In the genomic region with DNA sequence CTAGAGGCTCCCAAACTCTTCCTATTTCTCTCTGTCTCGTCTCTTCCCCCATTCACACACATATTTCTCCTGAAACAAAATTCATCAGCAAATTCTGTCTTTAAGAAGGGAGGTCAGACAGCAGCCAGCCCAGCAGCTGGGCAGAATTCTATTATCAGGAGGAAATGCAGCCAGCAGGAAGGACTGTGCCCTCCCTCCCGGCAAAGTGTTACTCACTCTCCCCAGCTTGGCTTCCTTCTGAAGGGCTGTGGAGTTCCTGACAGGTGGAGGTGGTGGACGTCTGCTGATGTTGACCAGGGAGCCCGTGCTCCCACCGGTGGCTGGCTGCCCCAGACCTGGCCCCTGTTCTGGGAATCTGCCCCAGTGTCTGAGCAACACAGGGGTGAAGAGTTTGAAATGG, we compare ENCODE assay signal across 1 cellular context.
TF ChIP-seq lines count a peak whose summit lies in the region.

No MANE protein-coding gene starts in this region.

TF ChIP-seq in H1, 55 proteins besides CTCF, POLR2A, EP300 and RAD21 (continued from another document):
- TF ChIP-seq, protein P1, sequence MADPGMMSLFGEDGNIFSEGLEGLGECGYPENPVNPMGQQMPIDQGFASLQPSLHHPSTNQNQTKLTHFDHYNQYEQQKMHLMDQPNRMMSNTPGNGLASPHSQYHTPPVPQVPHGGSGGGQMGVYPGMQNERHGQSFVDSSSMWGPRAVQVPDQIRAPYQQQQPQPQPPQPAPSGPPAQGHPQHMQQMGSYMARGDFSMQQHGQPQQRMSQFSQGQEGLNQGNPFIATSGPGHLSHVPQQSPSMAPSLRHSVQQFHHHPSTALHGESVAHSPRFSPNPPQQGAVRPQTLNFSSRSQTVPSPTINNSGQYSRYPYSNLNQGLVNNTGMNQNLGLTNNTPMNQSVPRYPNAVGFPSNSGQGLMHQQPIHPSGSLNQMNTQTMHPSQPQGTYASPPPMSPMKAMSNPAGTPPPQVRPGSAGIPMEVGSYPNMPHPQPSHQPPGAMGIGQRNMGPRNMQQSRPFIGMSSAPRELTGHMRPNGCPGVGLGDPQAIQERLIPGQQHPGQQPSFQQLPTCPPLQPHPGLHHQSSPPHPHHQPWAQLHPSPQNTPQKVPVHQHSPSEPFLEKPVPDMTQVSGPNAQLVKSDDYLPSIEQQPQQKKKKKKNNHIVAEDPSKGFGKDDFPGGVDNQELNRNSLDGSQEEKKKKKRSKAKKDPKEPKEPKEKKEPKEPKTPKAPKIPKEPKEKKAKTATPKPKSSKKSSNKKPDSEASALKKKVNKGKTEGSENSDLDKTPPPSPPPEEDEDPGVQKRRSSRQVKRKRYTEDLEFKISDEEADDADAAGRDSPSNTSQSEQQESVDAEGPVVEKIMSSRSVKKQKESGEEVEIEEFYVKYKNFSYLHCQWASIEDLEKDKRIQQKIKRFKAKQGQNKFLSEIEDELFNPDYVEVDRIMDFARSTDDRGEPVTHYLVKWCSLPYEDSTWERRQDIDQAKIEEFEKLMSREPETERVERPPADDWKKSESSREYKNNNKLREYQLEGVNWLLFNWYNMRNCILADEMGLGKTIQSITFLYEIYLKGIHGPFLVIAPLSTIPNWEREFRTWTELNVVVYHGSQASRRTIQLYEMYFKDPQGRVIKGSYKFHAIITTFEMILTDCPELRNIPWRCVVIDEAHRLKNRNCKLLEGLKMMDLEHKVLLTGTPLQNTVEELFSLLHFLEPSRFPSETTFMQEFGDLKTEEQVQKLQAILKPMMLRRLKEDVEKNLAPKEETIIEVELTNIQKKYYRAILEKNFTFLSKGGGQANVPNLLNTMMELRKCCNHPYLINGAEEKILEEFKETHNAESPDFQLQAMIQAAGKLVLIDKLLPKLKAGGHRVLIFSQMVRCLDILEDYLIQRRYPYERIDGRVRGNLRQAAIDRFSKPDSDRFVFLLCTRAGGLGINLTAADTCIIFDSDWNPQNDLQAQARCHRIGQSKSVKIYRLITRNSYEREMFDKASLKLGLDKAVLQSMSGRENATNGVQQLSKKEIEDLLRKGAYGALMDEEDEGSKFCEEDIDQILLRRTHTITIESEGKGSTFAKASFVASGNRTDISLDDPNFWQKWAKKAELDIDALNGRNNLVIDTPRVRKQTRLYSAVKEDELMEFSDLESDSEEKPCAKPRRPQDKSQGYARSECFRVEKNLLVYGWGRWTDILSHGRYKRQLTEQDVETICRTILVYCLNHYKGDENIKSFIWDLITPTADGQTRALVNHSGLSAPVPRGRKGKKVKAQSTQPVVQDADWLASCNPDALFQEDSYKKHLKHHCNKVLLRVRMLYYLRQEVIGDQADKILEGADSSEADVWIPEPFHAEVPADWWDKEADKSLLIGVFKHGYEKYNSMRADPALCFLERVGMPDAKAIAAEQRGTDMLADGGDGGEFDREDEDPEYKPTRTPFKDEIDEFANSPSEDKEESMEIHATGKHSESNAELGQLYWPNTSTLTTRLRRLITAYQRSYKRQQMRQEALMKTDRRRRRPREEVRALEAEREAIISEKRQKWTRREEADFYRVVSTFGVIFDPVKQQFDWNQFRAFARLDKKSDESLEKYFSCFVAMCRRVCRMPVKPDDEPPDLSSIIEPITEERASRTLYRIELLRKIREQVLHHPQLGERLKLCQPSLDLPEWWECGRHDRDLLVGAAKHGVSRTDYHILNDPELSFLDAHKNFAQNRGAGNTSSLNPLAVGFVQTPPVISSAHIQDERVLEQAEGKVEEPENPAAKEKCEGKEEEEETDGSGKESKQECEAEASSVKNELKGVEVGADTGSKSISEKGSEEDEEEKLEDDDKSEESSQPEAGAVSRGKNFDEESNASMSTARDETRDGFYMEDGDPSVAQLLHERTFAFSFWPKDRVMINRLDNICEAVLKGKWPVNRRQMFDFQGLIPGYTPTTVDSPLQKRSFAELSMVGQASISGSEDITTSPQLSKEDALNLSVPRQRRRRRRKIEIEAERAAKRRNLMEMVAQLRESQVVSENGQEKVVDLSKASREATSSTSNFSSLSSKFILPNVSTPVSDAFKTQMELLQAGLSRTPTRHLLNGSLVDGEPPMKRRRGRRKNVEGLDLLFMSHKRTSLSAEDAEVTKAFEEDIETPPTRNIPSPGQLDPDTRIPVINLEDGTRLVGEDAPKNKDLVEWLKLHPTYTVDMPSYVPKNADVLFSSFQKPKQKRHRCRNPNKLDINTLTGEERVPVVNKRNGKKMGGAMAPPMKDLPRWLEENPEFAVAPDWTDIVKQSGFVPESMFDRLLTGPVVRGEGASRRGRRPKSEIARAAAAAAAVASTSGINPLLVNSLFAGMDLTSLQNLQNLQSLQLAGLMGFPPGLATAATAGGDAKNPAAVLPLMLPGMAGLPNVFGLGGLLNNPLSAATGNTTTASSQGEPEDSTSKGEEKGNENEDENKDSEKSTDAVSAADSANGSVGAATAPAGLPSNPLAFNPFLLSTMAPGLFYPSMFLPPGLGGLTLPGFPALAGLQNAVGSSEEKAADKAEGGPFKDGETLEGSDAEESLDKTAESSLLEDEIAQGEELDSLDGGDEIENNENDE (IDR thresholded peaks at IDR 0.05; ENCODE audit: insufficient replicate concordance, low read length), result no peak
- TF ChIP-seq POLR2AphosphoS5 (IDR thresholded peaks at IDR 0.05; ENCODE audit: low read depth, low read length) (no peak), NRF1 (IDR thresholded peaks at IDR 0.05; ENCODE audit: low read depth, low read length) (no peak), SRF (IDR thresholded peaks at IDR 0.05; ENCODE audit: low read depth, low read length) (no peak), ASH2L (IDR thresholded peaks at IDR 0.05; ENCODE audit: low read length) (no peak)
